ENCODE assay signal across 23 cellular contexts in genomic region chr12:56990648-56991318, GRCh38. TPM values are rescaled to one million over a fixed set of nuclear protein-coding genes. Genes with fewer than 3 reads are reported as not detected.
DNase-seq lines count a peak whose midpoint lies in the region; ATAC-seq, FAIRE-seq and TF ChIP-seq lines count a peak whose summit lies in the region.
"Had no signal": no experiment of that assay in that cellular context is flagged by ENCODE, and none has a peak within 500 bp of the region (broad histone marks: within the 10 kb centered on the region; RNA-seq: fewer than 3 reads in every experiment).

No MANE protein-coding gene starts in this region.

- H3K27me3 ChIP-seq in astrocyte (ENCODE audit: insufficient read depth, low read length): peaks cover 2% of the 10 kb centered on the region
- no peaks in the 10 kb centered on the region for H3K27me3 ChIP-seq in upper lobe of left lung
- H3K27me3 ChIP-seq in MG63: no peaks in the 10 kb centered on the region
- H3K27me3 ChIP-seq: upper lobe of right lung had no signal

- peak; percentile 33 for ATAC-seq in activated naive CD8-positive, alpha-beta T cell treated with anti-CD3 and anti-CD28 coated beads, Interleukin-2, amount 50 U/mL, for 24 hours
- no peak for ATAC-seq in upper lobe of left lung (ENCODE audit: low FRiP score in 2 of 2)
- ATAC-seq in GM18868 (IDR thresholded peaks at IDR 0.05; ENCODE audit: unreplicated experiment): no peak
- ATAC-seq: naive thymus-derived CD4-positive, alpha-beta T cell had no signal

- peaks cover 13% of the 10 kb centered on the region for H3K4me1 Mint-ChIP-seq in activated naive CD8-positive, alpha-beta T cell treated with anti-CD3 and anti-CD28 coated beads, Interleukin-2, amount 50 U/mL, for 24 hours
- peaks cover 10% of the 10 kb centered on the region for H3K4me1 Mint-ChIP-seq in activated naive CD8-positive, alpha-beta T cell treated with anti-CD3 and anti-CD28 coated beads for 36 hours
- H3K4me1 Mint-ChIP-seq in astrocyte (ENCODE audit: low read depth, unreplicated experiment): peaks cover 23% of the 10 kb centered on the region

- no peak for TF ChIP-seq EP300 in upper lobe of left lung (IDR thresholded peaks at IDR 0.05)

- H3K36me3 ChIP-seq in astrocyte (ENCODE audit: insufficient read depth, low read length) (no peaks in the 10 kb centered on the region), kidney (ENCODE audit: control insufficient read depth in 1 of 2, insufficient read depth in 2 of 2, low read length in 2 of 2) (no peaks in the 10 kb centered on the region), upper lobe of left lung (no peaks in the 10 kb centered on the region), MG63 (no peaks in the 10 kb centered on the region)
- H3K36me3 ChIP-seq: lower lobe of right lung, upper lobe of right lung had no signal

- 33 to 42% methylated on average over 7 of the region's 7 CpGs for WGBS in upper lobe of left lung, 2 donors

- H3K9me3 ChIP-seq in astrocyte (ENCODE audit: insufficient read depth, low read depth, low read length) (no peaks in the 10 kb centered on the region), kidney (ENCODE audit: control insufficient read depth in 1 of 2, low read length in 2 of 2) (no peaks in the 10 kb centered on the region), upper lobe of left lung (no peaks in the 10 kb centered on the region), MG63 (peaks cover 3% of the 10 kb centered on the region; the same call in 1 of the 2 replicates)
- H3K9me3 ChIP-seq: lower lobe of right lung, upper lobe of right lung had no signal

- no peaks in the 10 kb centered on the region for H4K20me1 ChIP-seq in astrocyte (ENCODE audit: insufficient read depth, low read length)

- no peaks in the 10 kb centered on the region for H3K9me3 Mint-ChIP-seq in activated naive CD8-positive, alpha-beta T cell treated with anti-CD3 and anti-CD28 coated beads, Interleukin-2, amount 50 U/mL, for 24 hours
- no peaks in the 10 kb centered on the region for H3K9me3 Mint-ChIP-seq in activated naive CD8-positive, alpha-beta T cell treated with anti-CD3 and anti-CD28 coated beads for 36 hours
- H3K9me3 Mint-ChIP-seq in astrocyte (ENCODE audit: unreplicated experiment): no peaks in the 10 kb centered on the region
- H3K9me3 Mint-ChIP-seq: IgD-negative memory B cell had no signal

- H3K9ac ChIP-seq in astrocyte (ENCODE audit: low read length) (no peak overlapping the region), kidney (ENCODE audit: low read length in 2 of 2) (no peak overlapping the region)

- intact Hi-C loops in kidney (cut with DNase I): loop anchor here (10.0 kb wide), 1 partner anchor 226 kb away; the partner anchor contains the start of gene HSD17B6

- H2AFZ ChIP-seq in astrocyte (ENCODE audit: low read depth, low read length): no peak overlapping the region

- H3K4me1 ChIP-seq in astrocyte (ENCODE audit: insufficient read depth, low read length) (peaks cover 3% of the 10 kb centered on the region), kidney (ENCODE audit: control insufficient read depth in 1 of 2, insufficient read depth in 1 of 2, low read depth in 1 of 2, low read length in 2 of 2) (peaks cover 0 to 9% of the 10 kb centered on the region in 2 donors), upper lobe of left lung (peaks cover 31 to 47% (median 36%) of the 10 kb centered on the region in 4 donors)

- FAIRE-seq in astrocyte (lab: Jason Lieb, UNC) (no peak), kidney (lab: Jason Lieb, UNC) (no peak)

- H3K4me3 ChIP-seq in astrocyte (ENCODE audit: insufficient read depth, low read depth, low read length): no peak overlapping the region
- no peak overlapping the region for H3K4me3 ChIP-seq in kidney (ENCODE audit: low read length in 2 of 2)
- H3K4me3 ChIP-seq in upper lobe of left lung: no peak overlapping the region
- no peak overlapping the region for H3K4me3 ChIP-seq in MG63
- H3K4me3 ChIP-seq: lower lobe of right lung, upper lobe of right lung had no signal

- DNase-seq in activated naive CD8-positive, alpha-beta T cell treated with anti-CD3 and anti-CD28 coated beads, Interleukin-2, amount 50 U/mL, for 24 hours: no peak
- DNase-seq in activated naive CD8-positive, alpha-beta T cell treated with anti-CD3 and anti-CD28 coated beads for 36 hours: no peak
- DNase-seq in astrocyte (ENCODE audit: low read depth): no peak
- no peak for DNase-seq in kidney
- DNase-seq in upper lobe of left lung: no peak
- DNase-seq in MG63: no peak
- DNase-seq in T-helper 1 cell: no peak
- DNase-seq: ACHN; activated CD4-positive, CD25-positive, alpha-beta regulatory T cell; activated naive CD4-positive, alpha-beta T cell treated with Interleukin-2 at 50 U/mL for 16 hours; DND-41; naive thymus-derived CD4-positive, alpha-beta T cell; NCI-H1105 treated with DMSO at 0.1 percent for 48 hours; NCI-H2171; NCI-H748 treated with DMSO at 0.1 percent for 48 hours; stimulated activated naive CD4-positive, alpha-beta T cell treated with Interleukin-2 at 50 U/mL for 16 hours; upper lobe of right lung had no signal

- no peak overlapping the region for H3K27ac Mint-ChIP-seq in activated naive CD8-positive, alpha-beta T cell treated with anti-CD3 and anti-CD28 coated beads, Interleukin-2, amount 50 U/mL, for 24 hours
- no peak overlapping the region for H3K27ac Mint-ChIP-seq in activated naive CD8-positive, alpha-beta T cell treated with anti-CD3 and anti-CD28 coated beads for 36 hours
- no peak overlapping the region for H3K27ac Mint-ChIP-seq in astrocyte (ENCODE audit: unreplicated experiment)
- H3K27ac Mint-ChIP-seq: brain, progenitor cell of endocrine pancreas had no signal

- H3K27me3 Mint-ChIP-seq in activated naive CD8-positive, alpha-beta T cell treated with anti-CD3 and anti-CD28 coated beads, Interleukin-2, amount 50 U/mL, for 24 hours: peaks cover 3% of the 10 kb centered on the region
- H3K27me3 Mint-ChIP-seq in activated naive CD8-positive, alpha-beta T cell treated with anti-CD3 and anti-CD28 coated beads for 36 hours: no peaks in the 10 kb centered on the region
- no peaks in the 10 kb centered on the region for H3K27me3 Mint-ChIP-seq in astrocyte (ENCODE audit: low read depth, unreplicated experiment)
- H3K27me3 Mint-ChIP-seq: progenitor cell of endocrine pancreas had no signal

- no peaks in the 10 kb centered on the region for H3K36me3 Mint-ChIP-seq in activated naive CD8-positive, alpha-beta T cell treated with anti-CD3 and anti-CD28 coated beads, Interleukin-2, amount 50 U/mL, for 24 hours (ENCODE audit: low read depth)
- no peaks in the 10 kb centered on the region for H3K36me3 Mint-ChIP-seq in activated naive CD8-positive, alpha-beta T cell treated with anti-CD3 and anti-CD28 coated beads for 36 hours
- H3K36me3 Mint-ChIP-seq in astrocyte (ENCODE audit: low read depth, unreplicated experiment): peaks cover 4% of the 10 kb centered on the region

- TF ChIP-seq CTCF in astrocyte (IDR thresholded peaks at IDR 0.05; ENCODE audit: insufficient read depth, low read depth, low read length) (no peak), kidney (IDR thresholded peaks at IDR 0.05; ENCODE audit: borderline replicate concordance, extremely low read depth, insufficient read depth) (no peak), upper lobe of left lung (IDR thresholded peaks at IDR 0.05) (no peak)

- no peak overlapping the region for H3K4me2 ChIP-seq in astrocyte (ENCODE audit: low read length)

- no peak overlapping the region for H3K27ac ChIP-seq in astrocyte (ENCODE audit: low read depth, low read length)
- peak overlapping the region; percentile 38 to 40 for H3K27ac ChIP-seq in kidney (ENCODE audit: low read depth in 2 of 2, low read length in 2 of 2)
- peak overlapping the region in 3 of 4 donors; percentile 16 to 62 (median 53) for H3K27ac ChIP-seq in upper lobe of left lung
- H3K27ac ChIP-seq: upper lobe of right lung had no signal

- no peak for TF ChIP-seq POLR2A in upper lobe of left lung (IDR thresholded peaks at IDR 0.05)

- H3K79me2 ChIP-seq in astrocyte (ENCODE audit: insufficient read depth, low read length): no peaks in the 10 kb centered on the region

- H3K4me3 Mint-ChIP-seq in activated naive CD8-positive, alpha-beta T cell treated with anti-CD3 and anti-CD28 coated beads, Interleukin-2, amount 50 U/mL, for 24 hours: no peak overlapping the region
- no peak overlapping the region for H3K4me3 Mint-ChIP-seq in activated naive CD8-positive, alpha-beta T cell treated with anti-CD3 and anti-CD28 coated beads for 36 hours
- peak overlapping the region; percentile 20 for H3K4me3 Mint-ChIP-seq in astrocyte (ENCODE audit: unreplicated experiment)
- H3K4me3 Mint-ChIP-seq: brain; IgD-negative memory B cell; naive thymus-derived CD4-positive, alpha-beta T cell had no signal

RNA-seq across cellular contexts. Expression of gene ZBTB39, which starts 15.6 kb away (rescaled TPM):
- total RNA-seq in activated naive CD8-positive, alpha-beta T cell treated with anti-CD3 and anti-CD28 coated beads for 36 hours: 1 to 10 TPM; 7.0 to 7.2 TPM
- total RNA-seq in astrocyte (8.4 and 9.8 TPM in 2 replicates), kidney (6.6 TPM), upper lobe of left lung (1 to 10 TPM; 3.2 to 9.4 (median 6.2) TPM)
- polyA plus RNA-seq in kidney (ENCODE audit: insufficient read depth, low read depth, low replicate concordance): 1.4 TPM
- total RNA-seq in MG63 (2014; rRNA removed; shearing (Covaris generic); ENCODE audit: low replicate concordance): 3.1 and 3.3 TPM in 2 replicates

RNA-seq across cellular contexts. Expression of gene TAC3, which starts 25.5 kb away (rescaled TPM):
- total RNA-seq in activated naive CD8-positive, alpha-beta T cell treated with anti-CD3 and anti-CD28 coated beads for 36 hours: under 1 TPM; 0.31 to 0.32 TPM
- total RNA-seq in astrocyte (1.3 and 2.5 TPM in 2 replicates), kidney (not detected), upper lobe of left lung (not detected)
- not detected for polyA plus RNA-seq in kidney (ENCODE audit: insufficient read depth, low read depth, low replicate concordance)
- total RNA-seq in MG63 (2014; rRNA removed; shearing (Covaris generic); ENCODE audit: low replicate concordance): 0.36 TPM in 1 of 2 replicates, not detected in the other
- total RNA-seq: lower lobe of right lung, upper lobe of right lung had no signal
- polyA plus RNA-seq: IgD-negative memory B cell; naive thymus-derived CD4-positive, alpha-beta T cell had no signal

RNA-seq across cellular contexts. Expression of gene RDH16, which starts 33.4 kb away (rescaled TPM):
- total RNA-seq in activated naive CD8-positive, alpha-beta T cell treated with anti-CD3 and anti-CD28 coated beads for 36 hours: under 1 TPM; 0.10 to 0.12 TPM
- total RNA-seq in astrocyte: 0.31 and 0.32 TPM in 2 replicates
- total RNA-seq in kidney: 0.41 TPM
- polyA plus RNA-seq in kidney (ENCODE audit: insufficient read depth, low read depth, low replicate concordance): 0.15 TPM
- under 1 TPM in 5 of 6 donors, not detected in 1; 0.46 to 0.98 (median 0.54) TPM for total RNA-seq in upper lobe of left lung
- not detected in 2 replicates for total RNA-seq in MG63 (2014; rRNA removed; shearing (Covaris generic); ENCODE audit: low replicate concordance)

RNA-seq across cellular contexts. Expression of gene SDR9C7, which starts 56.6 kb away (rescaled TPM):
- not detected for total RNA-seq in activated naive CD8-positive, alpha-beta T cell treated with anti-CD3 and anti-CD28 coated beads for 36 hours
- total RNA-seq in astrocyte (0.17 TPM in 1 of 2 replicates, not detected in the other), kidney (not detected), upper lobe of left lung (not detected)
- not detected for polyA plus RNA-seq in kidney (ENCODE audit: insufficient read depth, low read depth, low replicate concordance)
- total RNA-seq in MG63 (2014; rRNA removed; shearing (Covaris generic); ENCODE audit: low replicate concordance): not detected in 2 replicates
- total RNA-seq: lower lobe of right lung; naive thymus-derived CD4-positive, alpha-beta T cell; progenitor cell of endocrine pancreas; T-helper 1 cell treated with Interleukin-12 subunit alpha and Interleukin-12 subunit beta and Interleukin-4 antibody, amounts not matched to agents 30 ng/mL and 1 ng/mL, for 36 hours; upper lobe of right lung had no signal
- polyA plus RNA-seq: IgD-negative memory B cell; naive thymus-derived CD4-positive, alpha-beta T cell had no signal

RNA-seq across cellular contexts. Expression of gene MYO1A, which starts 59.1 kb away (rescaled TPM):
- 1 to 10 TPM; 1.3 to 1.4 TPM for total RNA-seq in activated naive CD8-positive, alpha-beta T cell treated with anti-CD3 and anti-CD28 coated beads for 36 hours
- total RNA-seq in astrocyte (0.34 TPM in 1 of 2 replicates, not detected in the other), kidney (0.25 TPM), upper lobe of left lung (1 to 10 TPM in 2 of 6 donors, under 1 TPM in 3, not detected in 1; under 0.01 to 6.2 (median 0.67) TPM)
- 0.77 TPM for polyA plus RNA-seq in kidney (ENCODE audit: insufficient read depth, low read depth, low replicate concordance)
- not detected in 2 replicates for total RNA-seq in MG63 (2014; rRNA removed; shearing (Covaris generic); ENCODE audit: low replicate concordance)
- polyA plus RNA-seq: IgD-negative memory B cell had no signal
